ENCODE assay signal across 21 cellular contexts in genomic region chr11:47285969-47286770, GRCh38. TPM values are rescaled to one million over a fixed set of nuclear protein-coding genes. Genes with fewer than 3 reads are reported as not detected.
DNase-seq lines count a peak whose midpoint lies in the region; ATAC-seq and TF ChIP-seq lines count a peak whose summit lies in the region.
"Had no signal": no experiment of that assay in that cellular context is flagged by ENCODE, and none has a peak within 500 bp of the region (broad histone marks: within the 10 kb centered on the region; RNA-seq: fewer than 3 reads in every experiment).

No MANE protein-coding gene starts in this region.

- DNase-seq in D341Med (ENCODE audit: low spot score) (peak; percentile 53), G401 (ENCODE audit: low spot score) (peak; percentile 77), Right ventricle myocardium inferior (ENCODE audit: missing footprints) (no peak), right atrium auricular region (ENCODE audit: low spot score) (no peak), progenitor cell of endocrine pancreas (ENCODE audit: low spot score, unreplicated experiment) (no peak), upper lobe of right lung (no peak), NCI-H1048 (lab: John Stamatoyannopoulos, UW) (no peak)
- DNase-seq: ACHN, DND-41, Kasumi-1, MG63, NCI-H1092, NCI-H1436 treated with DMSO at 0.1 percent for 48 hours, NCI-H2029, NCI-H345, NCI-H524 treated with DMSO at 0.1 percent for 48 hours, PC-3, SJCRH30 had no signal

- no peak overlapping the region for H3K27ac Mint-ChIP-seq in progenitor cell of endocrine pancreas
- H3K27ac Mint-ChIP-seq: GM23338 had no signal

- TF ChIP-seq CTCF in right atrium auricular region (IDR thresholded peaks at IDR 0.05) (no peak), progenitor cell of endocrine pancreas (IDR thresholded peaks at IDR 0.05; ENCODE audit: unreplicated experiment) (no peak), upper lobe of right lung (IDR thresholded peaks at IDR 0.05) (no peak)

- H3K36me3 Mint-ChIP-seq in progenitor cell of endocrine pancreas (ENCODE audit: insufficient read depth) = peaks cover 27% of the 10 kb centered on the region

- intact Hi-C loops in Right ventricle myocardium inferior (cut with DNase I) = no loop called here
- intact Hi-C loops in upper lobe of right lung (cut with DNase I) = no loop called here

- H3K9me3 ChIP-seq in right atrium auricular region (no peaks in the 10 kb centered on the region), upper lobe of right lung (no peaks in the 10 kb centered on the region)
- H3K9me3 ChIP-seq: MG63, SJCRH30 had no signal

- H3K4me1 Mint-ChIP-seq in progenitor cell of endocrine pancreas (ENCODE audit: low read depth) = no peaks in the 10 kb centered on the region

- no peak overlapping the region for H3K4me3 Mint-ChIP-seq in progenitor cell of endocrine pancreas (ENCODE audit: low read depth)
- H3K4me3 Mint-ChIP-seq: GM23338 had no signal

- H3K4me1 ChIP-seq in right atrium auricular region (peaks cover 0 to 28% of the 10 kb centered on the region in 2 donors), upper lobe of right lung (no peaks in the 10 kb centered on the region)
- H3K4me1 ChIP-seq: SJCRH30 had no signal

- H3K36me3 ChIP-seq in right atrium auricular region = peaks cover 89% of the 10 kb centered on the region
- H3K36me3 ChIP-seq in upper lobe of right lung = peaks cover 99% of the 10 kb centered on the region

- no peaks in the 10 kb centered on the region for H3K9me3 Mint-ChIP-seq in progenitor cell of endocrine pancreas (ENCODE audit: low read depth)
- H3K9me3 Mint-ChIP-seq: GM23338 had no signal

- H3K27me3 ChIP-seq in right atrium auricular region = no peaks in the 10 kb centered on the region
- no peaks in the 10 kb centered on the region for H3K27me3 ChIP-seq in upper lobe of right lung
- H3K27me3 ChIP-seq: MG63, SJCRH30 had no signal

- H3K4me3 ChIP-seq in right atrium auricular region = no peak overlapping the region
- H3K4me3 ChIP-seq in upper lobe of right lung = no peak overlapping the region
- H3K4me3 ChIP-seq: GM23338, MG63, SJCRH30 had no signal

- peak; percentile 32 for ATAC-seq in Right ventricle myocardium inferior
- no peak for ATAC-seq in upper lobe of right lung
- ATAC-seq: GM23338, HCT116, PC-3 had no signal

- peak overlapping the region; percentile 57 to 80 for H3K27ac ChIP-seq in right atrium auricular region
- no peak overlapping the region for H3K27ac ChIP-seq in upper lobe of right lung
- H3K27ac ChIP-seq: RWPE1, SJCRH30 had no signal

- in situ Hi-C loops in G401 (cut with HindIII; ENCODE audit: low sequenced_read_pairs) = no loop called here

- H3K27me3 Mint-ChIP-seq in progenitor cell of endocrine pancreas = no peaks in the 10 kb centered on the region

RNA-seq across cellular contexts. Expression of gene MADD, which starts 16.2 kb away (rescaled TPM):
- total RNA-seq in G401 (2014; rRNA removed; shearing (Covaris generic)) = 12.9 and 13.4 TPM in 2 replicates
- 40.2 TPM for total RNA-seq in Right ventricle myocardium inferior
- 10 to 100 TPM; 28.2 to 49.8 TPM for total RNA-seq in right atrium auricular region
- total RNA-seq in progenitor cell of endocrine pancreas = 63.8 and 66.5 TPM in 2 replicates
- total RNA-seq in upper lobe of right lung = 50.1 TPM

RNA-seq across cellular contexts. Expression of gene NR1H3, which starts 28.4 kb away (rescaled TPM):
- 13.7 and 14.1 TPM in 2 replicates for total RNA-seq in G401 (2014; rRNA removed; shearing (Covaris generic))
- total RNA-seq in Right ventricle myocardium inferior (22.3 TPM), right atrium auricular region (10 to 100 TPM; 15.9 to 23.2 TPM), progenitor cell of endocrine pancreas (25.8 and 26.7 TPM in 2 replicates), upper lobe of right lung (44.1 TPM)

RNA-seq across cellular contexts. Expression of gene ACP2, which starts 37.6 kb away (rescaled TPM):
- total RNA-seq in G401 (2014; rRNA removed; shearing (Covaris generic)) = 27.8 and 41.4 TPM in 2 replicates
- total RNA-seq in Right ventricle myocardium inferior (21.2 TPM), right atrium auricular region (10 to 100 TPM; 45.2 to 59.4 TPM), progenitor cell of endocrine pancreas (58.1 and 60.2 TPM in 2 replicates), upper lobe of right lung (31.6 TPM)

Comparison
In these comparisons a context has a peak if more than half of its experiments do, and no peak if none do; other contexts are left out.
1. DNase-seq: peak in D341Med (single experiment) and G401 (single experiment); none in Right ventricle myocardium inferior (single experiment), right atrium auricular region (single experiment), progenitor cell of endocrine pancreas (single experiment), upper lobe of right lung (single experiment) and NCI-H1048 (single experiment).